In the genomic region with DNA sequence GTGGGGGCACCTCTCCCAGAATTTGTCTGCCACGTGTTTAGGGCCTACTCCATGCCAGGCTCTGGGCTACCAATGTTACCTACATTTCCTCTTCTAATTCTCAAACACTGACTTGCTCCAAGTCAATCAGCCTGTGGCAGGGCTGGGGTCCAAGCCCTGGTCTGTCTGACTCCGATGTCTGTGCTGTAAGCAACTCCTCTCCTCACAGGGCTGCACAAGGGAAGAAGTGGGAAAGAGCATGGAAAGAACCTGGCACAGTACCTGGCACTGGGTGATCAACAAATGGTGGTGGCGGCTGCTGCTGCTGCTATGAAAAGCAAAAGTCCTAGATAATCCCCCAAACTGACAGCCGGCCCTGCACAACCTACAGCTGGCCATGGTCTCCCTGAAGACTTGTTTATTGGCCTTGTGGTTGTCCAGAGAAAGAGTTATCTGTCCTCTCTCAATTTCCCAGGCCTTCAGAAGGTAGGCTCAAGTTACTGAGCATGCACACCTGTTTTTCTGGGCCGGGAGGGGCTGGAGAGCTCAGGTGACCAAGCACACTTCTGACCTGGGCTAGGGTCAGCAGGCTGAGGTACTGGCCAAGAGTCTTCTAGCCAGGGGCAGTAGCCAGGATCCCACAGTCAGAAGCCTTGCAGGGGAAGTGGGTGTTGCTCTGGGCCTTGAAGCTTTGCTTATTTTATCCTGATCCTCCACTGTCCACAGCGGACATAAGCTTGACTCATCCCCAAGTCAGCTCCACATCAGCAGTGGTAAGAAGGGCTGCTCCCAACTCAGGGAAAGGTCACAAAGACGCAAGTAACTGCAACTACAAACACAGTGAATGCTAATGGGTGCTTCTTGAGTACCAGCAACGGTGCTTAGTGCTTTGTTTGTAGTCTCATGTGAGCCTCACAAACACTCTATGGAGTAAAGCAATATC, we compare ENCODE assay signal across 1 cellular context.
TF ChIP-seq lines count a peak whose summit lies in the region.

No MANE protein-coding gene starts in this region.

TF ChIP-seq in H1, 55 proteins besides CTCF, POLR2A, EP300 and RAD21:
- no peak for TF ChIP-seq HDAC6 (IDR thresholded peaks at IDR 0.05; ENCODE audit: low read depth, low read length)
- no peak for TF ChIP-seq SUZ12 (IDR thresholded peaks at IDR 0.05; ENCODE audit: low read length)
- no peak for TF ChIP-seq JUND (IDR thresholded peaks at IDR 0.05; ENCODE audit: low read length)
- no peak for TF ChIP-seq TAF7 (optimal IDR thresholded peaks at IDR 0.05; ENCODE audit: borderline replicate concordance, low read depth, low read length)
- no peak for TF ChIP-seq TEAD4 (IDR thresholded peaks at IDR 0.05; ENCODE audit: low read depth, low read length)
- TF ChIP-seq EZH2 (IDR thresholded peaks at IDR 0.05; ENCODE audit: low read depth, low read length, severe bottlenecking), result no peak
- no peak for TF ChIP-seq CHD2 (IDR thresholded peaks at IDR 0.05; ENCODE audit: low read length)
- TF ChIP-seq HDAC2 (IDR thresholded peaks at IDR 0.05; ENCODE audit: borderline replicate concordance in 1 of 2, low read depth in 2 of 2, low read length in 2 of 2), result no peak
- TF ChIP-seq RBBP5 (IDR thresholded peaks at IDR 0.05; ENCODE audit: borderline replicate concordance, low read depth, low read length), result no peak
- TF ChIP-seq, protein P1, sequence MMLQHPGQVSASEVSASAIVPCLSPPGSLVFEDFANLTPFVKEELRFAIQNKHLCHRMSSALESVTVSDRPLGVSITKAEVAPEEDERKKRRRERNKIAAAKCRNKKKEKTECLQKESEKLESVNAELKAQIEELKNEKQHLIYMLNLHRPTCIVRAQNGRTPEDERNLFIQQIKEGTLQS (IDR thresholded peaks at IDR 0.05; ENCODE audit: insufficient read depth, low read depth, low read length), result no peak
- TF ChIP-seq RFX5 (IDR thresholded peaks at IDR 0.05; ENCODE audit: borderline replicate concordance, low read depth, low read length), result no peak
- no peak for TF ChIP-seq SIX5 (IDR thresholded peaks at IDR 0.05; ENCODE audit: low read depth, low read length)
- no peak for TF ChIP-seq KDM4A (IDR thresholded peaks at IDR 0.05; ENCODE audit: low read depth, low read length, severe bottlenecking)
- no peak for TF ChIP-seq CHD1 (IDR thresholded peaks at IDR 0.05; ENCODE audit: low read depth, low read length)
- no peak for TF ChIP-seq ASH2L (IDR thresholded peaks at IDR 0.05; ENCODE audit: low read length)
- no peak for TF ChIP-seq GABPA (IDR thresholded peaks at IDR 0.05; ENCODE audit: borderline replicate concordance, insufficient read depth, low read length)
- TF ChIP-seq BRCA1 (IDR thresholded peaks at IDR 0.05; ENCODE audit: low read depth, low read length), result no peak
- TF ChIP-seq CTBP2 (IDR thresholded peaks at IDR 0.05; ENCODE audit: borderline replicate concordance, insufficient read depth, insufficient read length, low read length), result no peak
